ENCODE assay signal across 16 cellular contexts in the genomic region with DNA sequence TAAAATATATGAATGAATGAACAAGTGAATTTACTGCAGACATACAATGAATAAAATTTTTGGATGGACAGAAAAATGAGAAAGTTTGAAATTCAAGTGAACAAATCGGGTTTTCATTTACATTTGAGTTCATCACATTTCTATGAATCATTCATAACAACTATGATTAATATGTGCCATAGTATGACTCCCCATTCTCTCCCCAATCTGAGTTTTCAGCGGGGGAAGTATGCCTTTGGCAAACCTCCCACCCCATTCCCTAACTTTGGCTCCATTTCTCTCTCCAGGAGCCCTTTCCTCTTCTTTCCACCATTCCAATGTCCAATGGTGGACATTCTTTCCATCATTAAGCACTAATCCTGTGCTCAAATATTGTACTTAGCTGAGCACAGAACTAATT.
DNase-seq lines count a peak whose midpoint lies in the region; ATAC-seq and TF ChIP-seq lines count a peak whose summit lies in the region.
"Had no signal": no experiment of that assay in that cellular context is flagged by ENCODE, and none has a peak within 500 bp of the region (broad histone marks: within the 10 kb centered on the region; RNA-seq: fewer than 3 reads in every experiment).

No MANE protein-coding gene starts in this region.

- no peak overlapping the region for H3K4me3 ChIP-seq in epithelial cell of esophagus (ENCODE audit: low read length)
- H3K4me3 ChIP-seq: HAP-1 had no signal

- DNase-seq in NCI-H226: peak; percentile 74
- DNase-seq in RKO (ENCODE audit: low spot score): peak; percentile 33
- DNase-seq in epithelial cell of esophagus (ENCODE audit: low read depth): peak; percentile 44
- DNase-seq in nucleus accumbens (lab: John Stamatoyannopoulos, UW): no peak
- DNase-seq in NCI-H1694 treated with DMSO at 0.1 percent for 48 hours (lab: John Stamatoyannopoulos, UW): no peak
- DNase-seq: C1 segment of cervical spinal cord; Calu3; CD4-positive, alpha-beta memory T cell; COR-L47; DMS53; DMS79 treated with DMSO at 0.1 percent for 48 hours; GF-D8; GOT3; HFFc6 had no signal

- ATAC-seq in GM19023 (IDR thresholded peaks at IDR 0.05; ENCODE audit: unreplicated experiment): no peak

- no peak for TF ChIP-seq CTCF in epithelial cell of esophagus (IDR thresholded peaks at IDR 0.05; ENCODE audit: insufficient read depth, low read depth, low read length, missing control alignments)

Comparison
In these comparisons a context has a peak if more than half of its experiments do, and no peak if none do; other contexts are left out.
1. DNase-seq: peak in NCI-H226 (single experiment), RKO (single experiment) and epithelial cell of esophagus (single experiment); none in nucleus accumbens (0 of 56) and NCI-H1694 treated with DMSO at 0.1 percent for 48 hours (single experiment).